In genomic region chr2:61065706-61066688, GRCh38 we compare ENCODE assay signal across 1 cellular context.
A peak's percentile ranks its signal among the peaks of the same experiment; 100 is the strongest.
TF ChIP-seq lines count a peak whose summit lies in the region.

TSS of gene SANBR (plus strand) at chr2:61065871. CDS start at chr2:61070351, 4,480 bp downstream.

TF ChIP-seq in HepG2, 621 proteins besides CTCF, POLR2A, EP300 and RAD21 (continued from another document and continues in another):
- no peak; the same call in 1 of the 2 replicates for TF ChIP-seq ZNF318 (CRISPR knock-in tag; IDR thresholded peaks at IDR 0.05)
- no peak for TF ChIP-seq IKZF1 (IDR thresholded peaks at IDR 0.05)
- peak; percentile 31; the same call in 1 of the 2 replicates for TF ChIP-seq ZNF790 (CRISPR knock-in tag; IDR thresholded peaks at IDR 0.05; ENCODE audit: borderline replicate concordance)
- TF ChIP-seq ZNF256 (CRISPR knock-in tag; conservative IDR thresholded peaks at IDR 0.05), result no peak
- TF ChIP-seq ATF1 (CRISPR knock-in tag; IDR thresholded peaks at IDR 0.05), result no peak
- TF ChIP-seq KLF9 (CRISPR knock-in tag; IDR thresholded peaks at IDR 0.05; ENCODE audit: low read depth), result no peak
- peak; percentile 70 for TF ChIP-seq SP4 (CRISPR knock-in tag; IDR thresholded peaks at IDR 0.05)
- TF ChIP-seq ZNF891 (CRISPR knock-in tag; IDR thresholded peaks at IDR 0.05), result peak; percentile 14; the same call in 1 of the 2 replicates
- no peak for TF ChIP-seq ZNF562 (CRISPR knock-in tag; IDR thresholded peaks at IDR 0.05; ENCODE audit: borderline replicate concordance)
- no peak for TF ChIP-seq ZNF17 (CRISPR knock-in tag; IDR thresholded peaks at IDR 0.05)
- TF ChIP-seq ZNF788 (CRISPR knock-in tag; IDR thresholded peaks at IDR 0.05; ENCODE audit: borderline replicate concordance), result peak; percentile 50
- TF ChIP-seq ZFP36L2 (CRISPR knock-in tag; IDR thresholded peaks at IDR 0.05), result no peak
- TF ChIP-seq ZBTB34 (CRISPR knock-in tag; IDR thresholded peaks at IDR 0.05), result no peak
- TF ChIP-seq NCOA2 (CRISPR knock-in tag; IDR thresholded peaks at IDR 0.05), result no peak; the same call in 1 of the 2 replicates
- no peak for TF ChIP-seq PREB (CRISPR knock-in tag; IDR thresholded peaks at IDR 0.05)
- TF ChIP-seq AHR (CRISPR knock-in tag; IDR thresholded peaks at IDR 0.05), result no peak
- no peak; the same call in 1 of the 2 replicates for TF ChIP-seq ADNP (CRISPR knock-in tag; IDR thresholded peaks at IDR 0.05)
- TF ChIP-seq ZNF281 (CRISPR knock-in tag; IDR thresholded peaks at IDR 0.05; ENCODE audit: borderline replicate concordance), result peak; percentile 58; the same call in 1 of the 2 replicates
- TF ChIP-seq SETDB1 (CRISPR knock-in tag; IDR thresholded peaks at IDR 0.05; ENCODE audit: borderline replicate concordance), result no peak
- TF ChIP-seq BHLHE40 (IDR thresholded peaks at IDR 0.05; ENCODE audit: low read length), result peak; percentile 3; the same call in 1 of the 2 replicates
- no peak for TF ChIP-seq ZNF326 (CRISPR knock-in tag; IDR thresholded peaks at IDR 0.05; ENCODE audit: borderline replicate concordance)
- peak; percentile 42; the same call in 1 of the 2 replicates for TF ChIP-seq MEIS2 (CRISPR knock-in tag; IDR thresholded peaks at IDR 0.05)
- no peak for TF ChIP-seq PHF5A (CRISPR knock-in tag; IDR thresholded peaks at IDR 0.05; ENCODE audit: low read depth, unreplicated experiment)
- peak; percentile 61; the same call in 1 of the 2 replicates for TF ChIP-seq KLF6 (CRISPR knock-in tag; IDR thresholded peaks at IDR 0.05)
- no peak for TF ChIP-seq ZNF30 (CRISPR knock-in tag; IDR thresholded peaks at IDR 0.05)
- TF ChIP-seq GATAD1 (CRISPR knock-in tag; IDR thresholded peaks at IDR 0.05), result peak; percentile 66
- no peak for TF ChIP-seq DZIP1 (CRISPR knock-in tag; IDR thresholded peaks at IDR 0.05)
- no peak for TF ChIP-seq ZNF207 (IDR thresholded peaks at IDR 0.05; ENCODE audit: borderline replicate concordance)
- TF ChIP-seq ATF5 (CRISPR knock-in tag; IDR thresholded peaks at IDR 0.05; ENCODE audit: low read depth), result no peak
- peak; percentile 77; the same call in 1 of the 2 replicates for TF ChIP-seq MEIS1 (CRISPR knock-in tag; IDR thresholded peaks at IDR 0.05; ENCODE audit: borderline replicate concordance)
- no peak for TF ChIP-seq ZNF10 (CRISPR knock-in tag; IDR thresholded peaks at IDR 0.05; ENCODE audit: borderline replicate concordance, low read depth)
- TF ChIP-seq SMAD9 (CRISPR knock-in tag; IDR thresholded peaks at IDR 0.05), result peak; percentile 88; the same call in 1 of the 2 replicates
- TF ChIP-seq GLI4 (CRISPR knock-in tag; IDR thresholded peaks at IDR 0.05; ENCODE audit: borderline replicate concordance), result peak; percentile 91; the same call in 1 of the 2 replicates
- TF ChIP-seq ZNF501 (CRISPR knock-in tag; IDR thresholded peaks at IDR 0.05), result no peak; the same call in 1 of the 2 replicates
- no peak for TF ChIP-seq CSRNP1 (CRISPR knock-in tag; IDR thresholded peaks at IDR 0.05)
- no peak for TF ChIP-seq CREB3 (CRISPR knock-in tag; IDR thresholded peaks at IDR 0.05)
- no peak for TF ChIP-seq MBD4 (IDR thresholded peaks at IDR 0.05; ENCODE audit: borderline replicate concordance, low read length)
- 0 out of 2 replicates have a peak, but pooled peaks have one; percentile 67 for TF ChIP-seq PAX8 (CRISPR knock-in tag; IDR thresholded peaks at IDR 0.05; ENCODE audit: borderline replicate concordance)
- peak; percentile 56 for TF ChIP-seq POLR2AphosphoS5 (IDR thresholded peaks at IDR 0.05; ENCODE audit: low read depth, low read length)
- TF ChIP-seq ZNF652 (CRISPR knock-in tag; IDR thresholded peaks at IDR 0.05; ENCODE audit: borderline replicate concordance, low read depth), result no peak
- TF ChIP-seq GATA4 (IDR thresholded peaks at IDR 0.05; ENCODE audit: borderline replicate concordance, low read depth), result no peak
- TF ChIP-seq JUN (CRISPR knock-in tag; IDR thresholded peaks at IDR 0.05), result no peak; the same call in 1 of the 2 replicates
- peak; percentile 68 for TF ChIP-seq RXRA (CRISPR knock-in tag; IDR thresholded peaks at IDR 0.05)
- TF ChIP-seq SMARCE1 (IDR thresholded peaks at IDR 0.05; ENCODE audit: borderline replicate concordance), result no peak
- TF ChIP-seq KLF12 (CRISPR knock-in tag; IDR thresholded peaks at IDR 0.05; ENCODE audit: borderline replicate concordance), result no peak; the same call in none of the 2 replicates
- TF ChIP-seq NKX3-1 (CRISPR knock-in tag; IDR thresholded peaks at IDR 0.05), result 0 out of 2 replicates have a peak, but pooled peaks have one; percentile 32
- peak; percentile 54 for TF ChIP-seq NR2C2 (CRISPR knock-in tag; IDR thresholded peaks at IDR 0.05; ENCODE audit: borderline replicate concordance)
